In genomic region chr13:94173312-94173854, GRCh38 we compare ENCODE assay signal across 26 cellular contexts.
DNase-seq lines count a peak whose midpoint lies in the region; ATAC-seq and TF ChIP-seq lines count a peak whose summit lies in the region.
"Had no signal": no experiment of that assay in that cellular context is flagged by ENCODE, and none has a peak within 500 bp of the region (broad histone marks: within the 10 kb centered on the region; RNA-seq: fewer than 3 reads in every experiment).

No MANE protein-coding gene starts in this region.

- H3K9me3 ChIP-seq in OCI-LY1 (ENCODE audit: low read length) (no peaks in the 10 kb centered on the region), parathyroid adenoma (ENCODE audit: control insufficient read depth, low read length) (no peaks in the 10 kb centered on the region)
- H3K9me3 ChIP-seq: tibial artery had no signal

- H3K4me1 Mint-ChIP-seq in activated naive CD8-positive, alpha-beta T cell treated with anti-CD3 and anti-CD28 coated beads for 36 hours = peaks cover under 1% of the 10 kb centered on the region
- H3K4me1 Mint-ChIP-seq: central memory CD8-positive, alpha-beta T cell; T-helper 17 cell had no signal

- no peaks in the 10 kb centered on the region for H3K9me3 Mint-ChIP-seq in activated naive CD8-positive, alpha-beta T cell treated with anti-CD3 and anti-CD28 coated beads for 36 hours
- H3K9me3 Mint-ChIP-seq: central memory CD8-positive, alpha-beta T cell; natural killer cell had no signal

- H3K79me2 ChIP-seq in OCI-LY1 (ENCODE audit: insufficient read depth, low read length) (no peaks in the 10 kb centered on the region), parathyroid adenoma (no peaks in the 10 kb centered on the region)

- no peaks in the 10 kb centered on the region for H3K9me2 ChIP-seq in OCI-LY1 (ENCODE audit: low read depth, low read length)

- no peak overlapping the region for H3K4me3 ChIP-seq in OCI-LY1 (ENCODE audit: low read depth, low read length, poor library complexity, severe bottlenecking)
- no peak overlapping the region for H3K4me3 ChIP-seq in parathyroid adenoma (ENCODE audit: low read depth, low read length)
- H3K4me3 ChIP-seq: K562, PC-9, tibial artery had no signal

- no peak overlapping the region for H3K4me3 Mint-ChIP-seq in activated naive CD8-positive, alpha-beta T cell treated with anti-CD3 and anti-CD28 coated beads for 36 hours
- H3K4me3 Mint-ChIP-seq: central memory CD8-positive, alpha-beta T cell; natural killer cell; T-helper 17 cell had no signal

- TF ChIP-seq CTCF in OCI-LY1 (IDR thresholded peaks at IDR 0.05; ENCODE audit: low read length) (peak; percentile 5; the same call in 1 of the 2 replicates), parathyroid adenoma (IDR thresholded peaks at IDR 0.05) (no peak)

- H3K27ac ChIP-seq in OCI-LY1 (ENCODE audit: low read depth, low read length, poor library complexity, severe bottlenecking) (no peak overlapping the region), parathyroid adenoma (peak overlapping the region; percentile 84)
- H3K27ac ChIP-seq: PC-9, tibial artery, WERI-Rb-1 had no signal

- no peak overlapping the region for H3K27ac Mint-ChIP-seq in activated naive CD8-positive, alpha-beta T cell treated with anti-CD3 and anti-CD28 coated beads for 36 hours
- H3K27ac Mint-ChIP-seq: natural killer cell, T-helper 17 cell had no signal

- DNase-seq in ELR (ENCODE audit: low read depth) (peak; percentile 17), dermis blood vessel endothelial cell (peak; percentile 1), SK-N-DZ (ENCODE audit: low spot score) (no peak), T-helper 1 cell (no peak)
- DNase-seq in activated naive CD8-positive, alpha-beta T cell treated with anti-CD3 and anti-CD28 coated beads for 36 hours = no peak
- DNase-seq: activated CD4-positive, alpha-beta T cell treated with anti-CD3 and anti-CD28 coated beads, Interleukin-2, amount 50 U/mL, for 4 hours; activated gamma-delta T cell; AML-193; DMS79; effector CD4-positive, alpha-beta T cell; glutamatergic neuron; left cardiac atrium; natural killer cell; NCI-H2029; NCI-H226; PC-9; stimulated activated CD4-positive, alpha-beta T cell treated with anti-CD3 and anti-CD28 coated beads, Interleukin-2, amount 100 ng/mL, for 24 hours; stimulated activated naive CD4-positive, alpha-beta T cell treated with Interleukin-2 at 50 U/mL for 16 hours; T-helper 17 cell; tibial artery; WERI-Rb-1 had no signal

- H3K9ac ChIP-seq in OCI-LY1 (ENCODE audit: low read length) (no peak overlapping the region), parathyroid adenoma (no peak overlapping the region)

- H3K4me1 ChIP-seq in OCI-LY1 (ENCODE audit: insufficient read depth, low read length, severe bottlenecking) (no peaks in the 10 kb centered on the region), parathyroid adenoma (peaks cover 27% of the 10 kb centered on the region)

- no peak overlapping the region for H3K4me2 ChIP-seq in OCI-LY1 (ENCODE audit: low read length)
- H3K4me2 ChIP-seq in parathyroid adenoma (ENCODE audit: low read length) = no peak overlapping the region
- H3K4me2 ChIP-seq: PC-9 had no signal

- peaks cover 8% of the 10 kb centered on the region for H3K27me3 Mint-ChIP-seq in activated naive CD8-positive, alpha-beta T cell treated with anti-CD3 and anti-CD28 coated beads for 36 hours

- H4K20me1 ChIP-seq in OCI-LY1 (ENCODE audit: insufficient read depth, low read length) = no peaks in the 10 kb centered on the region

- no peaks in the 10 kb centered on the region for H3F3A ChIP-seq in OCI-LY1 (ENCODE audit: insufficient read depth, low read length)

- no peak for ATAC-seq in GM18502 (IDR thresholded peaks at IDR 0.05; ENCODE audit: poor library complexity, unreplicated experiment)
- ATAC-seq: K562, left cardiac atrium, natural killer cell, T-helper 17 cell had no signal

- H2AFZ ChIP-seq in OCI-LY1 (ENCODE audit: low read length) = no peak overlapping the region
- no peak overlapping the region for H2AFZ ChIP-seq in parathyroid adenoma
- H2AFZ ChIP-seq: PC-9 had no signal

- no peaks in the 10 kb centered on the region for H3K27me3 ChIP-seq in OCI-LY1 (ENCODE audit: insufficient read depth, low read length)
- H3K27me3 ChIP-seq in parathyroid adenoma (ENCODE audit: control insufficient read depth, insufficient read depth, low read length) = no peaks in the 10 kb centered on the region
- H3K27me3 ChIP-seq: tibial artery had no signal

- no peaks in the 10 kb centered on the region for H3K36me3 Mint-ChIP-seq in activated naive CD8-positive, alpha-beta T cell treated with anti-CD3 and anti-CD28 coated beads for 36 hours
- H3K36me3 Mint-ChIP-seq: natural killer cell had no signal

- no peaks in the 10 kb centered on the region for H3K36me3 ChIP-seq in OCI-LY1 (ENCODE audit: insufficient read depth, low read length)
- no peaks in the 10 kb centered on the region for H3K36me3 ChIP-seq in parathyroid adenoma (ENCODE audit: control insufficient read depth, insufficient read depth, low read length)
- H3K36me3 ChIP-seq: tibial artery had no signal

Comparison
In these comparisons a context has a peak if more than half of its experiments do, and no peak if none do; other contexts are left out.
1. DNase-seq: peak in ELR (single experiment) and dermis blood vessel endothelial cell (single experiment); none in activated naive CD8-positive, alpha-beta T cell treated with anti-CD3 and anti-CD28 coated beads for 36 hours (single experiment), SK-N-DZ (single experiment) and T-helper 1 cell (0 of 5).